1 cellular context compared by ENCODE assay signal in the genomic region with DNA sequence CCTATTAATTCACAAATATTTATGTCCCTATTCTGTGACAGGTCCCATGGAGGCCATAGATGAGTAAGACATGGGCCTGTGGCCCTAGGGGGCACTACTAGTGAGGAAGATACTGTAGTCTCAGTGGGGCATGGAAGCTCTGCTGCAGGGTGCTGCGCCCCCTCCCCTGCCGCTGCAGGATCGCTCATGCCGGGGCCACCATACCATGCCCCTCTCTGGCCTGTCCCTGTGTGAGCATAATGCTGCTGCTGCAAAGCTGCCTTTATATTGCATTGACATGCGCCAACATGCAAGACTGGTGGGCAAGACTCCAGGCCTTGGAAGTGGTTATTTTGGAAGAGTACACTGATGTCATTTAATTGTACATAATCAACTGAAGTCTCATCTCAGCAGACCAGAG.
TF ChIP-seq lines count a peak whose summit lies in the region.

No MANE protein-coding gene starts in this region.

TF ChIP-seq in SK-N-SH treated with all-trans-retinoic acid at 6 μM for 48 hours, 23 proteins besides CTCF, POLR2A, EP300 and RAD21 (continued from another document):
- TF ChIP-seq, protein P1, sequence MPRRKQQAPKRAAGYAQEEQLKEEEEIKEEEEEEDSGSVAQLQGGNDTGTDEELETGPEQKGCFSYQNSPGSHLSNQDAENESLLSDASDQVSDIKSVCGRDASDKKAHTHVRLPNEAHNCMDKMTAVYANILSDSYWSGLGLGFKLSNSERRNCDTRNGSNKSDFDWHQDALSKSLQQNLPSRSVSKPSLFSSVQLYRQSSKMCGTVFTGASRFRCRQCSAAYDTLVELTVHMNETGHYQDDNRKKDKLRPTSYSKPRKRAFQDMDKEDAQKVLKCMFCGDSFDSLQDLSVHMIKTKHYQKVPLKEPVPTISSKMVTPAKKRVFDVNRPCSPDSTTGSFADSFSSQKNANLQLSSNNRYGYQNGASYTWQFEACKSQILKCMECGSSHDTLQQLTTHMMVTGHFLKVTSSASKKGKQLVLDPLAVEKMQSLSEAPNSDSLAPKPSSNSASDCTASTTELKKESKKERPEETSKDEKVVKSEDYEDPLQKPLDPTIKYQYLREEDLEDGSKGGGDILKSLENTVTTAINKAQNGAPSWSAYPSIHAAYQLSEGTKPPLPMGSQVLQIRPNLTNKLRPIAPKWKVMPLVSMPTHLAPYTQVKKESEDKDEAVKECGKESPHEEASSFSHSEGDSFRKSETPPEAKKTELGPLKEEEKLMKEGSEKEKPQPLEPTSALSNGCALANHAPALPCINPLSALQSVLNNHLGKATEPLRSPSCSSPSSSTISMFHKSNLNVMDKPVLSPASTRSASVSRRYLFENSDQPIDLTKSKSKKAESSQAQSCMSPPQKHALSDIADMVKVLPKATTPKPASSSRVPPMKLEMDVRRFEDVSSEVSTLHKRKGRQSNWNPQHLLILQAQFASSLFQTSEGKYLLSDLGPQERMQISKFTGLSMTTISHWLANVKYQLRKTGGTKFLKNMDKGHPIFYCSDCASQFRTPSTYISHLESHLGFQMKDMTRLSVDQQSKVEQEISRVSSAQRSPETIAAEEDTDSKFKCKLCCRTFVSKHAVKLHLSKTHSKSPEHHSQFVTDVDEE (CRISPR knock-in tag; IDR thresholded peaks at IDR 0.05), result no peak
TF ChIP-seq in SK-N-SH treated with all-trans-retinoic acid at 6 μM for 48 hours: peak in this region for 0.
